Comparison of ENCODE assay signal across 8 cellular contexts in the genomic region with DNA sequence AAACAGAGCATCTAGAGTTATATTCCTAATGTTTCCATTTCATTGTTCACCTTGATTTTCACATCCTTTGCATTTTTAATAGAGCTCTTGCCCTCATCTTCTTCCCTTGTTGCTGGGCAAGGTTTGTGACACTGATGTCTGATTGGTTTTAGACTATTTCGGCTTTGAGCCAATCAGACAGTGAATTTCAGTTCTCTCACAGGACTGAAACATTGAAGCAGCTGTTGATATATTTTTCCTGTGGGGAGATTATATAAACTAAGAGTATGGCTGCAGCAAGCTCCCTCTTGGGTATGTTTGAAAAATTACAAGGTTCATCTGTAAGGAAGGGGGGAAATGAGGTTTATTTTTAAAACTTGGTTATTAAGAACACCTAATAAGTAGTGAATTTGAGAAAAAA. TPM values are rescaled to one million over a fixed set of nuclear protein-coding genes. Genes with fewer than 3 reads are reported as not detected.
DNase-seq lines count a peak whose midpoint lies in the region; ATAC-seq and TF ChIP-seq lines count a peak whose summit lies in the region.

No MANE protein-coding gene starts in this region.

- no peak overlapping the region for H3K27ac ChIP-seq in RWPE1

- ATAC-seq in HG03342 (IDR thresholded peaks at IDR 0.05; ENCODE audit: unreplicated experiment) = no peak

- POLR2A ChIA-PET in RWPE1 (lab: Yijun Ruan, JAX; ENCODE audit: low non-redundant PET) = no interaction called here

- TF ChIP-seq CTCF in AG10803 (conservative IDR thresholded peaks at IDR 0.05; ENCODE audit: low read length) (peak; percentile 37; the same call in 1 of the 2 replicates), RWPE1 (conservative IDR thresholded peaks at IDR 0.05; ENCODE audit: low read depth) (no peak)

- CTCF ChIA-PET in RWPE1 (lab: Yijun Ruan, JAX) = no interaction called here

- no peak overlapping the region for H3K4me3 ChIP-seq in AG10803 (ENCODE audit: low read length)

- DNase-seq in AG10803 (ENCODE audit: low read depth) = peak; percentile 70
- peak; percentile 76 for DNase-seq in HCEC 1CT
- peak; percentile 39 for DNase-seq in RWPE1 (ENCODE audit: low spot score)
- peak; percentile 50 for DNase-seq in ecto neural progenitor cell (ENCODE audit: low spot score)
- peak; percentile 65 for DNase-seq in midbrain (lab: John Stamatoyannopoulos, UW)
- DNase-seq in LoVo (ENCODE audit: low spot score) = no peak
- DNase-seq in mesenteric fat pad (ENCODE audit: low spot score) = no peak

RNA-seq across cellular contexts. Expression of a gene that starts 51.2 kb away (rescaled TPM):
- 59.7 TPM for total RNA-seq in mesenteric fat pad

Comparison
In these comparisons a context has a peak if more than half of its experiments do, and no peak if none do; other contexts are left out.
1. DNase-seq: peak in AG10803 (single experiment), HCEC 1CT (single experiment), RWPE1 (single experiment), ecto neural progenitor cell (single experiment) and midbrain (single experiment); none in LoVo (single experiment) and mesenteric fat pad (single experiment).